9 cellular contexts compared by ENCODE assay signal in the genomic region with DNA sequence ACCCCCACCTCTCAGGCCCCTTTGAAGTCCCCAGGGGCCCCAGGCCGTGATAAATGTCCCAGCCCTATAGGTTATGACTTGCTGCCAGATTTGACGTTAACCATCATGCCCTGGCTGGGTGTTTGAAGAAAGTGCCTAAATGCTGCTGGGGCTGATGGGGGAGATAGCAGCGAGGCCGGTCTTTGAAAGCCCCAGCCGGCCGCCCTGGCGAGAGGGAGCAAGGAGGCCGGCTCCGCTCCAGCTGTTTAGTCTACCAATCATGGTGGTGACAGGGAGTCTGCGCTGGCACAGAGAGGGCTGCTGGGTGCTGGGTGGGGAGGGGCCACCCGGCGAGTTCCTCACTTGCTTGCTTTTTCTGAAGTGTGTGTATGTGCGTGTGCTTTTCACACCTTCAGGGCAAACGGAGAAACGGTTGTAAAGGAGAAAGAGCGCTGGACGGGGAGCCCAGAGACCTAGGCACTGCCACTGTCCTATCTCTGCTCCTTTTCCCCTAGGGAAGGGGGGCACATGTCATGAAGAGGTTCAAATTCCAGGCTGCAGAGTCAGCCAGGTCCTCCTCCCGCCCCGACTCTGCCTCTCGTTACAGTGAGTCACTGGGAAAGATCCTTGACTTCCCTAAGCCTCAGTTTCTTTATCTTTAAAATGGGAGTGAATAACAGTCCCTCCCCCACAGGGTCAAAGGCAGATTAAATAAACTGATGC.
DNase-seq lines count a peak whose midpoint lies in the region; ATAC-seq and TF ChIP-seq lines count a peak whose summit lies in the region.
"Had no signal": no experiment of that assay in that cellular context is flagged by ENCODE, and none has a peak within 500 bp of the region (broad histone marks: within the 10 kb centered on the region; RNA-seq: fewer than 3 reads in every experiment).

No MANE protein-coding gene starts in this region.

- H3K27me3 ChIP-seq in left ventricle myocardium inferior (ENCODE audit: low read depth): peaks cover 59% of the 10 kb centered on the region

- no peaks in the 10 kb centered on the region for H3K36me3 ChIP-seq in left ventricle myocardium inferior

- ATAC-seq in GM18511 (IDR thresholded peaks at IDR 0.05; ENCODE audit: unreplicated experiment): peak; percentile 58
- peak; percentile 89 for ATAC-seq in SK-N-SH treated with all-trans-retinoic acid at 6 μM for 48 hours
- ATAC-seq in HG02610 (IDR thresholded peaks at IDR 0.05; ENCODE audit: unreplicated experiment): no peak

- DNase-seq in left ventricle myocardium inferior (peak; percentile 29), retina (peak; percentile 48), NCI-H146 (lab: John Stamatoyannopoulos, UW) (no peak), NCI-H774 (lab: John Stamatoyannopoulos, UW) (no peak), NCI-H1436 treated with DMSO at 0.1 percent for 48 hours (lab: John Stamatoyannopoulos, UW) (no peak)
- DNase-seq: activated CD4-positive, alpha-beta T cell treated with anti-CD3 and anti-CD28 coated beads, Interleukin-2, amount 50 U/mL, for 4 hours had no signal

- peak overlapping the region; percentile 47 for H3K4me3 ChIP-seq in left ventricle myocardium inferior

- no peak overlapping the region for H3K27ac ChIP-seq in left ventricle myocardium inferior (replicated peaks)

- H3K9me3 ChIP-seq in left ventricle myocardium inferior (replicated peaks): no peaks in the 10 kb centered on the region

- intact Hi-C loops in left ventricle myocardium inferior (cut with micrococcal nuclease): no loop called here

- no peaks in the 10 kb centered on the region for H3K4me1 ChIP-seq in left ventricle myocardium inferior

- TF ChIP-seq CTCF in left ventricle myocardium inferior (IDR thresholded peaks at IDR 0.05; ENCODE audit: borderline replicate concordance): no peak

TF ChIP-seq in SK-N-SH treated with all-trans-retinoic acid at 6 μM for 48 hours, 23 proteins besides CTCF, POLR2A, EP300 and RAD21:
- TF ChIP-seq ZNF70 (CRISPR knock-in tag; IDR thresholded peaks at IDR 0.05) (0 out of 2 replicates have a peak, but pooled peaks have one; percentile 51), ISL1 (CRISPR knock-in tag; IDR thresholded peaks at IDR 0.05) (no peak), TOX (CRISPR knock-in tag; IDR thresholded peaks at IDR 0.05; ENCODE audit: borderline replicate concordance) (no peak), TCF4 (CRISPR knock-in tag; IDR thresholded peaks at IDR 0.05; ENCODE audit: borderline replicate concordance) (peak; percentile 68)
- TF ChIP-seq, protein P1, sequence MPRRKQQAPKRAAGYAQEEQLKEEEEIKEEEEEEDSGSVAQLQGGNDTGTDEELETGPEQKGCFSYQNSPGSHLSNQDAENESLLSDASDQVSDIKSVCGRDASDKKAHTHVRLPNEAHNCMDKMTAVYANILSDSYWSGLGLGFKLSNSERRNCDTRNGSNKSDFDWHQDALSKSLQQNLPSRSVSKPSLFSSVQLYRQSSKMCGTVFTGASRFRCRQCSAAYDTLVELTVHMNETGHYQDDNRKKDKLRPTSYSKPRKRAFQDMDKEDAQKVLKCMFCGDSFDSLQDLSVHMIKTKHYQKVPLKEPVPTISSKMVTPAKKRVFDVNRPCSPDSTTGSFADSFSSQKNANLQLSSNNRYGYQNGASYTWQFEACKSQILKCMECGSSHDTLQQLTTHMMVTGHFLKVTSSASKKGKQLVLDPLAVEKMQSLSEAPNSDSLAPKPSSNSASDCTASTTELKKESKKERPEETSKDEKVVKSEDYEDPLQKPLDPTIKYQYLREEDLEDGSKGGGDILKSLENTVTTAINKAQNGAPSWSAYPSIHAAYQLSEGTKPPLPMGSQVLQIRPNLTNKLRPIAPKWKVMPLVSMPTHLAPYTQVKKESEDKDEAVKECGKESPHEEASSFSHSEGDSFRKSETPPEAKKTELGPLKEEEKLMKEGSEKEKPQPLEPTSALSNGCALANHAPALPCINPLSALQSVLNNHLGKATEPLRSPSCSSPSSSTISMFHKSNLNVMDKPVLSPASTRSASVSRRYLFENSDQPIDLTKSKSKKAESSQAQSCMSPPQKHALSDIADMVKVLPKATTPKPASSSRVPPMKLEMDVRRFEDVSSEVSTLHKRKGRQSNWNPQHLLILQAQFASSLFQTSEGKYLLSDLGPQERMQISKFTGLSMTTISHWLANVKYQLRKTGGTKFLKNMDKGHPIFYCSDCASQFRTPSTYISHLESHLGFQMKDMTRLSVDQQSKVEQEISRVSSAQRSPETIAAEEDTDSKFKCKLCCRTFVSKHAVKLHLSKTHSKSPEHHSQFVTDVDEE (CRISPR knock-in tag; IDR thresholded peaks at IDR 0.05): peak; percentile 76; the same call in 1 of the 2 replicates
TF ChIP-seq in SK-N-SH treated with all-trans-retinoic acid at 6 μM for 48 hours: peak in this region for 3.

Comparison
In these comparisons a context has a peak if more than half of its experiments do, and no peak if none do; other contexts are left out.
1. DNase-seq: peak in left ventricle myocardium inferior (single experiment) and retina (single experiment); none in NCI-H146 (single experiment), NCI-H774 (single experiment) and NCI-H1436 treated with DMSO at 0.1 percent for 48 hours (single experiment).